Comparison of ENCODE assay signal across 18 cellular contexts in the genomic region with DNA sequence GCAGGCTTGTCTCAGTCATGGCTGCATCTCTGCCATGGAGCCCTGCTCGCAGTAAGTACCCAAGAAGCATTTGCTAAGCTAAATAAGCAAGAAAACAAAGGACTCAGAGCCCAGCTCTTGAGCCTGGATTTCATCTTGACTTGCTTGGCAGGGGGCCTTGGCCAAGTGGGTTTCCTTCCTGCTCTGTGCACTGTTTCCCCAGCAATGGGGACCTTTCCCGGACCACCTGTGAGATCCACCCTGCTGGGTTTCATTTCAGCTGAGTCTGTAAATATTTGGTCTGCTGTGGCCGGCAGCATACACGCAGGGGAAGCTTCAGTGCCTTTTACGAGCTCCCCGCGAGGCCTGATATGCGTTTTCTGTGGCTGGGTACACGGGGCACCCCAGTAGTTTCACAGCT. TPM values are rescaled to one million over a fixed set of nuclear protein-coding genes. Genes with fewer than 3 reads are reported as not detected.
DNase-seq lines count a peak whose midpoint lies in the region; ATAC-seq and TF ChIP-seq lines count a peak whose summit lies in the region.
"Had no signal": no experiment of that assay in that cellular context is flagged by ENCODE, and none has a peak within 500 bp of the region (broad histone marks: within the 10 kb centered on the region; RNA-seq: fewer than 3 reads in every experiment).

No MANE protein-coding gene starts in this region.

- H4K20me1 ChIP-seq in osteoblast (ENCODE audit: insufficient read depth, low read length) (peaks cover 6% of the 10 kb centered on the region), smooth muscle cell (ENCODE audit: low read depth) (no peaks in the 10 kb centered on the region)

- H3K4me1 ChIP-seq in osteoblast (ENCODE audit: insufficient read depth, low read length) (no peaks in the 10 kb centered on the region), transverse colon (peaks cover 0 to 9% (median 4%) of the 10 kb centered on the region in 4 donors), smooth muscle cell (ENCODE audit: low read depth) (no peaks in the 10 kb centered on the region)

- peak overlapping the region; percentile 9 for H3K4me3 Mint-ChIP-seq in T-helper 17 cell
- H3K4me3 Mint-ChIP-seq: activated naive CD8-positive, alpha-beta T cell treated with anti-CD3 and anti-CD28 coated beads for 36 hours; activated T-cell treated with anti-CD3 and anti-CD28 coated beads, Interleukin-2, amount 50 U/mL, for 4 hours had no signal

- DNase-seq in GF-D8 (lab: John Stamatoyannopoulos, UW) (peak; percentile 4), NCI-H146 (lab: John Stamatoyannopoulos, UW) (peak; percentile 85), T-helper 17 cell (no peak), osteoblast (ENCODE audit: insufficient read length, low spot score, missing footprints) (peak; percentile 73), transverse colon (no peak), smooth muscle cell (lab: John Stamatoyannopoulos, UW; ENCODE audit: unreplicated experiment) (no peak), activated gamma-delta T cell treated with Interleukin-2 at 50 U/mL for 16 hours (no peak)
- DNase-seq: activated CD4-positive, alpha-beta T cell treated with anti-CD3 and anti-CD28 coated beads, Interleukin-2, amount 50 U/mL, for 48 hours; activated naive CD8-positive, alpha-beta T cell treated with anti-CD3 and anti-CD28 coated beads for 36 hours; activated T-cell treated with anti-CD3 and anti-CD28 coated beads, Interleukin-2, amount 50 U/mL, for 4 hours; DMS 273 treated with DMSO at 0.1 percent for 48 hours; kidney glomerular epithelial cell; midbrain; NCI-H446 treated with DMSO at 0.1 percent for 48 hours had no signal

- H3K9ac ChIP-seq in smooth muscle cell (ENCODE audit: low read depth): no peak overlapping the region

- TF ChIP-seq POLR2A in transverse colon (IDR thresholded peaks at IDR 0.05): no peak

- no peaks in the 10 kb centered on the region for H3K27me3 Mint-ChIP-seq in T-helper 17 cell
- H3K27me3 Mint-ChIP-seq: activated naive CD8-positive, alpha-beta T cell treated with anti-CD3 and anti-CD28 coated beads for 36 hours had no signal

- H3K9me3 ChIP-seq in T-helper 17 cell (ENCODE audit: control insufficient read depth, low read length, poor library complexity, severe bottlenecking): no peaks in the 10 kb centered on the region
- no peaks in the 10 kb centered on the region for H3K9me3 ChIP-seq in osteoblast (ENCODE audit: low read depth, low read length)
- no peaks in the 10 kb centered on the region for H3K9me3 ChIP-seq in transverse colon
- H3K9me3 ChIP-seq in smooth muscle cell (replicated peaks; ENCODE audit: low read depth): no peaks in the 10 kb centered on the region
- H3K9me3 ChIP-seq: neutrophil, right atrium auricular region had no signal

- no peaks in the 10 kb centered on the region for H3F3A ChIP-seq in smooth muscle cell (ENCODE audit: low read depth)

- no peaks in the 10 kb centered on the region for H3K79me2 ChIP-seq in osteoblast (ENCODE audit: insufficient read depth, low read length)
- no peaks in the 10 kb centered on the region for H3K79me2 ChIP-seq in smooth muscle cell (ENCODE audit: low read depth)

- no peak for TF ChIP-seq EP300 in transverse colon (IDR thresholded peaks at IDR 0.05; ENCODE audit: low read depth)

- TF ChIP-seq CTCF in osteoblast (IDR thresholded peaks at IDR 0.05; ENCODE audit: extremely low read depth, low read depth, low read length): no peak
- TF ChIP-seq CTCF in transverse colon (IDR thresholded peaks at IDR 0.05): no peak
- no peak for TF ChIP-seq CTCF in smooth muscle cell (IDR thresholded peaks at IDR 0.05; ENCODE audit: borderline replicate concordance, insufficient read depth, poor library complexity, severe bottlenecking)

- H3K4me2 ChIP-seq in osteoblast (ENCODE audit: insufficient read depth, low read length) (no peak overlapping the region), smooth muscle cell (no peak overlapping the region)

- H2AFZ ChIP-seq in osteoblast (ENCODE audit: low read length) (no peak overlapping the region), smooth muscle cell (ENCODE audit: low read depth) (no peak overlapping the region)

- 59% methylated on average over 9 of the region's 9 CpGs; no CpG with 5 or more reads in 1 of the 2 donors for WGBS in transverse colon (ENCODE audit: low coverage in 1 of 2), 2 donors
- WGBS in smooth muscle cell (ENCODE audit: low lambda C conversion rate): 77% methylated on average over 9 of the region's 9 CpGs

- H3K27ac Mint-ChIP-seq in T-helper 17 cell: peak overlapping the region; percentile 14
- H3K27ac Mint-ChIP-seq: activated naive CD8-positive, alpha-beta T cell treated with anti-CD3 and anti-CD28 coated beads for 36 hours had no signal

- H3K4me3 ChIP-seq in osteoblast (ENCODE audit: insufficient read depth, low read length) (no peak overlapping the region), transverse colon (no peak overlapping the region), smooth muscle cell (no peak overlapping the region)
- H3K4me3 ChIP-seq: right atrium auricular region had no signal

- ATAC-seq in T-helper 17 cell (no peak), GM18502 (IDR thresholded peaks at IDR 0.05; ENCODE audit: poor library complexity, unreplicated experiment) (no peak)
- ATAC-seq: activated T-cell treated with anti-CD3 and anti-CD28 coated beads, Interleukin-2, amount 50 U/mL, for 4 hours; HepG2 had no signal

- no peaks in the 10 kb centered on the region for H3K27me3 ChIP-seq in osteoblast (ENCODE audit: insufficient read depth, low read length)
- H3K27me3 ChIP-seq in transverse colon: no peaks in the 10 kb centered on the region
- no peaks in the 10 kb centered on the region for H3K27me3 ChIP-seq in smooth muscle cell (ENCODE audit: low read depth)
- H3K27me3 ChIP-seq: neutrophil, right atrium auricular region had no signal

- H3K36me3 ChIP-seq in osteoblast (ENCODE audit: insufficient read depth, low read length): peaks cover 6% of the 10 kb centered on the region
- no peaks in the 10 kb centered on the region for H3K36me3 ChIP-seq in transverse colon
- no peaks in the 10 kb centered on the region for H3K36me3 ChIP-seq in smooth muscle cell (ENCODE audit: low read depth)

- intact Hi-C loops in transverse colon (cut with DNase I; ENCODE audit: low total_unique reads): no loop called here

- H3K27ac ChIP-seq in osteoblast (ENCODE audit: low read depth, low read length) (no peak overlapping the region), transverse colon (no peak overlapping the region), smooth muscle cell (ENCODE audit: low read depth) (no peak overlapping the region)
- H3K27ac ChIP-seq: neutrophil, right atrium auricular region had no signal

- in situ Hi-C loops in transverse colon (cut with MboI; ENCODE audit: low pct_ligation_motif_present in 1 of 4, low pct_unique_long_range_greater_than_20kb in 1 of 4, low sequenced_read_pairs in 3 of 4): loop anchor here in 1 of 4 donors (25.0 kb wide), 1 partner anchor 518 kb away; no protein-coding TSS in a partner anchor

- peaks cover 12% of the 10 kb centered on the region for H3K4me1 Mint-ChIP-seq in T-helper 17 cell

- H3K36me3 Mint-ChIP-seq in T-helper 17 cell (ENCODE audit: low read depth): no peaks in the 10 kb centered on the region

RNA-seq across cellular contexts. Expression of gene TINCR, which starts 12.4 kb away (rescaled TPM):
- total RNA-seq in T-helper 17 cell (1 to 10 TPM; 2.0 to 2.8 TPM), osteoblast (under 0.01 and 0.36 TPM in 2 replicates), transverse colon (10 to 100 TPM in 3 of 4 donors, not detected in 1; 13.2 to 45.3 (median 22.7) TPM), smooth muscle cell (2.9 and 6.2 TPM in 2 replicates)
- 2.2 and 5.7 TPM in 2 replicates for polyA plus RNA-seq in smooth muscle cell

RNA-seq across cellular contexts. Expression of gene SAFB2, which starts 42.5 kb away (rescaled TPM):
- total RNA-seq in T-helper 17 cell (100 to 1,000 TPM; 241 to 255 TPM), osteoblast (38.0 and 43.0 TPM in 2 replicates), transverse colon (100 to 1,000 TPM in 2 of 4 donors, 10 to 100 TPM in 2; 64.0 to 283 (median 124) TPM), smooth muscle cell (10.9 and 44.9 TPM in 2 replicates)
- polyA plus RNA-seq in smooth muscle cell: 28.9 and 40.6 TPM in 2 replicates

RNA-seq across cellular contexts. Expression of gene SAFB, which starts 42.8 kb away (rescaled TPM):
- total RNA-seq in T-helper 17 cell (100 to 1,000 TPM; 173 to 183 TPM), osteoblast (33.7 and 42.4 TPM in 2 replicates), transverse colon (100 to 1,000 TPM in 3 of 4 donors, 10 to 100 TPM in 1; 90.5 to 368 (median 185) TPM), smooth muscle cell (22.8 and 29.4 TPM in 2 replicates)
- 68.3 and 74.3 TPM in 2 replicates for polyA plus RNA-seq in smooth muscle cell

Comparison
In these comparisons a context has a peak if more than half of its experiments do, and no peak if none do; other contexts are left out.
1. DNase-seq: peak in GF-D8 (single experiment), NCI-H146 (single experiment) and osteoblast (single experiment); none in T-helper 17 cell (0 of 3), transverse colon (single experiment), smooth muscle cell (single experiment) and activated gamma-delta T cell treated with Interleukin-2 at 50 U/mL for 16 hours (single experiment).